19 cellular contexts compared by ENCODE assay signal in genomic region chr6:116714761-116715160, GRCh38. TPM values are rescaled to one million over a fixed set of nuclear protein-coding genes. Genes with fewer than 3 reads are reported as not detected.
"Had no signal": no experiment of that assay in that cellular context is flagged by ENCODE, and none has a peak within 500 bp of the region (broad histone marks: within the 10 kb centered on the region; RNA-seq: fewer than 3 reads in every experiment).

No MANE protein-coding gene starts in this region.

- H3K9me3 Mint-ChIP-seq: activated naive CD8-positive, alpha-beta T cell treated with anti-CD3 and anti-CD28 coated beads, Interleukin-2, amount 50 U/mL, for 24 hours; central memory CD8-positive, alpha-beta T cell had no signal

- H2AFZ ChIP-seq: parathyroid adenoma had no signal

- DNase-seq: activated CD4-positive, alpha-beta T cell treated with anti-CD3 and anti-CD28 coated beads, Interleukin-2, amount 50 U/mL, for 4 hours; activated naive CD4-positive, alpha-beta T cell; activated naive CD8-positive, alpha-beta T cell treated with anti-CD3 and anti-CD28 coated beads, Interleukin-2, amount 50 U/mL, for 24 hours; aorta; brain microvascular endothelial cell; foreskin melanocyte; glutamatergic neuron; kidney glomerular epithelial cell; left ventricle myocardium inferior; mammary epithelial cell; midbrain; sigmoid colon; stimulated activated naive CD4-positive, alpha-beta T cell; T-helper 2 cell; WERI-Rb-1 had no signal

- H3K27me3 Mint-ChIP-seq: activated naive CD8-positive, alpha-beta T cell treated with anti-CD3 and anti-CD28 coated beads, Interleukin-2, amount 50 U/mL, for 24 hours; central memory CD8-positive, alpha-beta T cell had no signal

- H3K4me1 Mint-ChIP-seq: nephron had no signal

- H3K27me3 ChIP-seq: brain microvascular endothelial cell, sigmoid colon had no signal

- H3K27ac Mint-ChIP-seq: activated naive CD8-positive, alpha-beta T cell treated with anti-CD3 and anti-CD28 coated beads, Interleukin-2, amount 50 U/mL, for 24 hours; nephron had no signal

- ATAC-seq: activated naive CD8-positive, alpha-beta T cell treated with anti-CD3 and anti-CD28 coated beads, Interleukin-2, amount 50 U/mL, for 24 hours had no signal

- H3K27ac ChIP-seq: brain microvascular endothelial cell, coronary artery, left ventricle myocardium inferior, parathyroid adenoma, sigmoid colon, WERI-Rb-1 had no signal

- H3K4me1 ChIP-seq: left ventricle myocardium inferior, parathyroid adenoma, sigmoid colon had no signal

- H3K4me3 Mint-ChIP-seq: activated naive CD8-positive, alpha-beta T cell treated with anti-CD3 and anti-CD28 coated beads, Interleukin-2, amount 50 U/mL, for 24 hours; central memory CD8-positive, alpha-beta T cell; nephron had no signal

- H3K9me3 ChIP-seq: left ventricle myocardium inferior, sigmoid colon had no signal

- H3K4me3 ChIP-seq: coronary artery, left ventricle myocardium inferior, sigmoid colon had no signal

- H3K9ac ChIP-seq: parathyroid adenoma had no signal

RNA-seq across cellular contexts. Expression of gene FAM162B, which starts 50.8 kb away (rescaled TPM):
- total RNA-seq: mammary epithelial cell had no signal
- polyA plus RNA-seq: mammary epithelial cell had no signal
